Comparison of ENCODE assay signal across 2 cellular contexts in genomic region chr14:104191409-104191997, GRCh38.
TF ChIP-seq lines count a peak whose summit lies in the region.

No MANE protein-coding gene starts in this region.

TF ChIP-seq in A549, 52 proteins besides CTCF, POLR2A, EP300 and RAD21 (continued from another document):
- TF ChIP-seq USF2 (IDR thresholded peaks at IDR 0.05) = no peak

TF ChIP-seq in K562, 482 proteins besides CTCF, POLR2A, EP300 and RAD21 (continued from another document):
- TF ChIP-seq MGA (IDR thresholded peaks at IDR 0.05) = no peak
- no peak for TF ChIP-seq PPARD (CRISPR knock-in tag; IDR thresholded peaks at IDR 0.05)
- no peak for TF ChIP-seq GABPA (tag; conservative IDR thresholded peaks at IDR 0.05; ENCODE audit: low read depth)
